ENCODE assay signal across 8 cellular contexts in genomic region chr9:125829743-125830142, GRCh38.
DNase-seq lines count a peak whose midpoint lies in the region; ATAC-seq, FAIRE-seq and TF ChIP-seq lines count a peak whose summit lies in the region.

No MANE protein-coding gene starts in this region.

- H4K20me1 ChIP-seq in K562 (replicated peaks; ENCODE audit: control insufficient read depth, insufficient read depth, low read length) = no peaks in the 10 kb centered on the region

- H3K27me3 Mint-ChIP-seq in T-cell = no peaks in the 10 kb centered on the region
- H3K27me3 Mint-ChIP-seq in memory B cell = no peaks in the 10 kb centered on the region

- H3K36me3 ChIP-seq in ACC112 (ENCODE audit: insufficient read depth, low read length) (no peaks in the 10 kb centered on the region), K562 (ENCODE audit: control insufficient read depth, insufficient read depth, low read length) (no peaks in the 10 kb centered on the region)

- peak in 33 of 34 experiments; percentile 42 to 75 (median 56) for DNase-seq in T-cell
- DNase-seq in K562 (ENCODE audit: extremely low read depth in 1 of 4, low spot score in 3 of 4) = no peak
- peak; percentile 33 to 38 for DNase-seq in memory B cell (ENCODE audit: low spot score in 2 of 2)
- peak; percentile 44 for DNase-seq in stimulated activated naive CD8-positive, alpha-beta T cell treated with anti-CD3 and anti-CD28 coated beads, Interleukin-15, Interleukin-2, amounts not matched to agents 100 U/mL and 50 U/mL, for 24 hours
- DNase-seq in RPMI8226 = no peak

- H3K9me3 Mint-ChIP-seq in T-cell = no peaks in the 10 kb centered on the region
- H3K9me3 Mint-ChIP-seq in memory B cell = no peaks in the 10 kb centered on the region

- no peak for TF ChIP-seq CTCF in K562 (IDR thresholded peaks at IDR 0.05 in 2 of 3, conservative IDR thresholded peaks at IDR 0.05 in 1 of 3; ENCODE audit: insufficient read depth in 2 of 3, low read depth in 1 of 3, low read length in 3 of 3)

- peaks cover 3% of the 10 kb centered on the region for H3K4me1 ChIP-seq in ACC112 (ENCODE audit: control insufficient read depth, insufficient read depth, low read length, unreplicated experiment)
- no peaks in the 10 kb centered on the region for H3K4me1 ChIP-seq in K562 (replicated peaks in 1 of 2; ENCODE audit: control insufficient read depth in 2 of 2, insufficient read depth in 2 of 2, low read length in 2 of 2)

- POLR2A ChIA-PET in T-cell (lab: Charles Lee) = interaction anchor here in 1 of 2 donors (0.6 to 1.2 kb wide), 5 partner anchors 8 to 588 kb away, joined by 3 to 7 read pairs (median 4); no protein-coding TSS in a partner anchor
- POLR2A ChIA-PET in K562 (lab: Yijun Ruan, JAX) = interaction anchor here (1.4 kb wide), 1 partner anchor 10 kb away, joined by 5 read pairs; no protein-coding TSS in a partner anchor

- CTCF ChIA-PET in T-cell (lab: Charles Lee) (interaction anchor here in 1 of 2 donors (1.0 to 1.6 kb wide), 7 partner anchors 8 to 87 kb away, joined by 3 to 9 read pairs (median 3); no protein-coding TSS in a partner anchor), K562 (lab: Yijun Ruan, JAX; ENCODE audit: low intra/inter-chr PET ratio) (no interaction called here)

- H3K36me3 Mint-ChIP-seq in T-cell (no peaks in the 10 kb centered on the region), memory B cell (peaks cover 2% of the 10 kb centered on the region)

- no peak overlapping the region for H2AFZ ChIP-seq in ACC112 (ENCODE audit: low read length, unreplicated experiment)
- H2AFZ ChIP-seq in K562 (ENCODE audit: low read depth, low read length) = no peak overlapping the region

- intact Hi-C loops in K562 (cut with micrococcal nuclease) = loop anchor here (10.0 kb wide), 1 partner anchor 75 kb away; no protein-coding TSS in a partner anchor

- H3K27ac Mint-ChIP-seq in T-cell (peak overlapping the region; percentile 85 to 91), memory B cell (peak overlapping the region; percentile 89)

- H3K79me2 ChIP-seq in ACC112 (ENCODE audit: control insufficient read depth, insufficient read depth, low read length, unreplicated experiment) (peaks cover 12% of the 10 kb centered on the region), K562 (ENCODE audit: control insufficient read depth, insufficient read depth, low read length) (no peaks in the 10 kb centered on the region)

- FAIRE-seq in K562 (lab: Jason Lieb, UNC) = no peak

- ATAC-seq in GM21390 (IDR thresholded peaks at IDR 0.05; ENCODE audit: unreplicated experiment) = peak; percentile 73
- ATAC-seq in T-cell (replicated peaks in 1 of 4) = peak; percentile 96 to 99 (median 98)
- ATAC-seq in K562 = no peak
- ATAC-seq in memory B cell (ENCODE audit: low read depth) = peak; percentile 99
- ATAC-seq in stimulated activated naive CD8-positive, alpha-beta T cell treated with anti-CD3 and anti-CD28 coated beads, Interleukin-15, Interleukin-2, amounts not matched to agents 100 U/mL and 50 U/mL, for 24 hours = peak; percentile 92
- no peak for ATAC-seq in HG02870 (IDR thresholded peaks at IDR 0.05; ENCODE audit: unreplicated experiment)

- H3K27ac ChIP-seq in ACC112 (ENCODE audit: low read depth, low read length) (no peak overlapping the region), K562 (ENCODE audit: extremely low read depth, low read depth, low read length) (no peak overlapping the region)

- H3K27me3 ChIP-seq in ACC112 (ENCODE audit: insufficient read depth, low read length) (no peaks in the 10 kb centered on the region), K562 (ENCODE audit: control insufficient read depth in 2 of 2, insufficient read depth in 2 of 2, low read length in 2 of 2) (no peaks in the 10 kb centered on the region; a peak in 2 of 5 replicates)

- H3K9me3 ChIP-seq in K562 (replicated peaks; ENCODE audit: control insufficient read depth, insufficient read depth, low read depth, low read length) = no peaks in the 10 kb centered on the region

- no peak for TF ChIP-seq EP300 in K562 (IDR thresholded peaks at IDR 0.05; ENCODE audit: low read length)

- no peaks in the 10 kb centered on the region for H3K9me1 ChIP-seq in K562 (ENCODE audit: control insufficient read depth, insufficient read depth, low read length)

- peaks cover 23 to 38% (median 35%) of the 10 kb centered on the region in 3 donors for H3K4me1 Mint-ChIP-seq in T-cell
- H3K4me1 Mint-ChIP-seq in memory B cell = peaks cover 12% of the 10 kb centered on the region

- H3K4me3 ChIP-seq in ACC112 (ENCODE audit: low read depth, low read length) (peak overlapping the region; percentile 80), K562 (no peak overlapping the region)

- WGBS in K562 (ENCODE audit: insufficient coverage, low coverage, missing lambda C conversion rate) = 0% methylated on average over 7 of the region's 7 CpGs

- no peak for TF ChIP-seq RAD21 in K562 (CRISPR knock-in tag; conservative IDR thresholded peaks at IDR 0.05 in 1 of 2, IDR thresholded peaks at IDR 0.05 in 1 of 2)

- peak overlapping the region; percentile 14; the same call in 1 of the 2 replicates for H3K4me2 ChIP-seq in K562 (ENCODE audit: insufficient read depth, low read length)

- no peak for TF ChIP-seq POLR2A in K562 (conservative IDR thresholded peaks at IDR 0.05)

- H3K9ac ChIP-seq in K562 (ENCODE audit: insufficient read depth in 1 of 2, low read depth in 2 of 2, low read length in 2 of 2) = no peak overlapping the region

- in situ Hi-C loops in K562 (cut with MboI) = no loop called here

- no TSS peak for BruUV-seq in K562 (replicated peaks; lab: Mats Ljungman, UMichigan)

- peak overlapping the region; percentile 72 to 84 (median 82) for H3K4me3 Mint-ChIP-seq in T-cell
- peak overlapping the region; percentile 87 for H3K4me3 Mint-ChIP-seq in memory B cell

TF ChIP-seq in K562, 482 proteins besides CTCF, POLR2A, EP300 and RAD21:
- peak; percentile 65 for TF ChIP-seq MEIS2 (IDR thresholded peaks at IDR 0.05; ENCODE audit: partially characterized antibody)
- no peak for TF ChIP-seq CXXC5 (CRISPR knock-in tag; IDR thresholded peaks at IDR 0.05)
- no peak for TF ChIP-seq PBX2 (CRISPR knock-in tag; IDR thresholded peaks at IDR 0.05; ENCODE audit: low read depth)
- TF ChIP-seq PBX2 (tag; conservative IDR thresholded peaks at IDR 0.05; ENCODE audit: low read depth) = 0 out of 2 replicates have a peak, but pooled peaks have one; percentile 44
- TF ChIP-seq PKNOX1 (IDR thresholded peaks at IDR 0.05) = peak; percentile 56; the same call in 1 of the 2 replicates
- TF ChIP-seq KDM2B (CRISPR knock-in tag; IDR thresholded peaks at IDR 0.05) = no peak

Comparison
In these comparisons a context has a peak if more than half of its experiments do, and no peak if none do; other contexts are left out.
1. ATAC-seq: peak in GM21390 (single experiment), T-cell (4 of 4), memory B cell (single experiment) and stimulated activated naive CD8-positive, alpha-beta T cell treated with anti-CD3 and anti-CD28 coated beads, Interleukin-15, Interleukin-2, amounts not matched to agents 100 U/mL and 50 U/mL, for 24 hours (single experiment); none in K562 (single experiment) and HG02870 (single experiment).
2. DNase-seq: peak in T-cell (33 of 34), memory B cell (2 of 2) and stimulated activated naive CD8-positive, alpha-beta T cell treated with anti-CD3 and anti-CD28 coated beads, Interleukin-15, Interleukin-2, amounts not matched to agents 100 U/mL and 50 U/mL, for 24 hours (single experiment); none in K562 (0 of 4) and RPMI8226 (single experiment).